Comparison of ENCODE assay signal across 12 cellular contexts in the genomic region with DNA sequence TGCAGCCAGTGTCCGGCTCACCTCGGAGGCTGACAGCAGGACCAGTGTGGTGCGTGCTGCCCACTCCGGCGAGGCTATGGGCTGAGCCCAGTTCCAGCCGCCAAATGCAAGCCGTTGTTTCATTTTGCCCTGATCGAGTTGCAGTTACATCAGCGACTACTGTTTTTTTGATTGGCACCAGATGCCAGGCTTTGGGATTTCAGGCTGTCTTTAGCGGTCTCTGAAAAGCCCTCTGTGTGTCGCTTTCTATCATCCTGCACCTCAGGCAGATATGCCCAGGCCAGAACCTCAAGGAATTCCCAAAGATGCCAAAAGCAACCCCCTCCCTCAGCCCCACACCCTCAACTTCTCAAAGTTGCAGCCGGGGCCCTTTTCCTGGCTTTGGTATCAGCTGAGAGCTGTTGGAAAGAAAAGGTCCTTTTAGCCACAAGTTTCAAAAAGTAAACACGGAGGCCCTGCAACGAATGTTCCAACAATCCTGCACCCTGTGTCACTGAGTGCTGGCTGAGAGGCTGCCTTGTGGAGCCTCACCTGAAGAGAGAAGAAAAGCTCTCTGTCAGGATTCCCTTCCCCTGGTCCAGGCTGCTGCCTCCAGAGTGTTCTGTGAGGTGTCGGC. TPM values are rescaled to one million over a fixed set of nuclear protein-coding genes. Genes with fewer than 3 reads are reported as not detected.
A peak's percentile ranks its signal among the peaks of the same experiment; 100 is the strongest.
DNase-seq lines count a peak whose midpoint lies in the region; ATAC-seq and TF ChIP-seq lines count a peak whose summit lies in the region.
"Had no signal": no experiment of that assay in that cellular context is flagged by ENCODE, and none has a peak within 500 bp of the region (broad histone marks: within the 10 kb centered on the region; RNA-seq: fewer than 3 reads in every experiment).

No MANE protein-coding gene starts in this region.

- peaks cover 7% of the 10 kb centered on the region for H3K36me3 ChIP-seq in lower lobe of right lung
- no peaks in the 10 kb centered on the region for H3K36me3 ChIP-seq in suprapubic skin

- DNase-seq in HFFc6: no peak
- DNase-seq in caudate nucleus (lab: John Stamatoyannopoulos, UW): peak in 28 of 61 donors; percentile 5 to 54 (median 26)
- no peak for DNase-seq in lower lobe of right lung
- peak in 1 of 2 donors; percentile 44 for DNase-seq in suprapubic skin (ENCODE audit: low spot score in 2 of 2)
- no peak for DNase-seq in NCI-H774 (lab: John Stamatoyannopoulos, UW)
- DNase-seq in iPS-NIHi11 (ENCODE audit: low spot score): no peak
- DNase-seq: RPMI8226; stimulated activated CD4-positive, alpha-beta T cell treated with anti-CD3 and anti-CD28 coated beads, Interleukin-12 subunit alpha, Interleukin-12 subunit beta, amount 100 ng/mL, for 4 hours; stimulated activated naive CD4-positive, alpha-beta T cell treated with Interleukin-2 at 50 U/mL for 16 hours had no signal

- H3K9me3 Mint-ChIP-seq in HFFc6: no peaks in the 10 kb centered on the region

- peaks cover 11% of the 10 kb centered on the region for H3K36me3 Mint-ChIP-seq in HFFc6 (ENCODE audit: low read depth)

- H3K4me1 ChIP-seq in lower lobe of right lung (peaks cover 9% of the 10 kb centered on the region), suprapubic skin (peaks cover 2% of the 10 kb centered on the region)

- no peaks in the 10 kb centered on the region for H3K27me3 ChIP-seq in lower lobe of right lung (ENCODE audit: low read depth)
- no peaks in the 10 kb centered on the region for H3K27me3 ChIP-seq in suprapubic skin

- intact Hi-C loops in lower lobe of right lung (cut with DNase I): no loop called here

- H3K4me1 Mint-ChIP-seq in HFFc6 (ENCODE audit: low read depth): peaks cover 9% of the 10 kb centered on the region

- H3K27me3 Mint-ChIP-seq in HFFc6 (ENCODE audit: insufficient read depth): no peaks in the 10 kb centered on the region; the same call in none of the 2 replicates

- no peak for TF ChIP-seq CTCF in HFFc6 (IDR thresholded peaks at IDR 0.05)
- no peak for TF ChIP-seq CTCF in lower lobe of right lung (IDR thresholded peaks at IDR 0.05)
- TF ChIP-seq CTCF in suprapubic skin (IDR thresholded peaks at IDR 0.05): no peak

- 58% methylated on average over 13 of the region's 15 CpGs for WGBS in suprapubic skin

- no peak for TF ChIP-seq EP300 in suprapubic skin (IDR thresholded peaks at IDR 0.05)

- ATAC-seq in lower lobe of right lung (peak; percentile 71 to 73), GM19035 (IDR thresholded peaks at IDR 0.05; ENCODE audit: unreplicated experiment) (no peak), GM18873 (IDR thresholded peaks at IDR 0.05; ENCODE audit: low FRiP score, unreplicated experiment) (no peak)
- ATAC-seq: left lobe of liver had no signal

- TF ChIP-seq POLR2A in suprapubic skin (IDR thresholded peaks at IDR 0.05): no peak

- H3K4me3 ChIP-seq in lower lobe of right lung: no peak overlapping the region
- H3K4me3 ChIP-seq in suprapubic skin: peak overlapping the region; percentile 21

- H3K9me3 ChIP-seq in lower lobe of right lung: no peaks in the 10 kb centered on the region
- H3K9me3 ChIP-seq in suprapubic skin: no peaks in the 10 kb centered on the region

- H3K27ac ChIP-seq in caudate nucleus (ENCODE audit: low read depth, low read length) (peak overlapping the region; percentile 85), lower lobe of right lung (peak overlapping the region; percentile 1), suprapubic skin (no peak overlapping the region)

- H3K4me3 Mint-ChIP-seq in HFFc6: peak overlapping the region; percentile 52; the same call in 1 of the 2 replicates

- H3K27ac Mint-ChIP-seq in HFFc6: peak overlapping the region; percentile 25

RNA-seq across cellular contexts. Expression of gene WWP2, which starts 58.9 kb away (rescaled TPM):
- total RNA-seq in HFFc6 (2021; fragmentation: NEBNext Ultra II Directional; extraction: Animal tissue kit (Norgen Biotek cat#: 25700)): 10 to 100 TPM; 24.6 to 33.9 (median 30.5) TPM
- total RNA-seq in lower lobe of right lung: 83.7 TPM
- total RNA-seq in suprapubic skin: 10 to 100 TPM; 27.1 to 48.9 (median 42.2) TPM

Comparison
In these comparisons a context has a peak if more than half of its experiments do, and no peak if none do; other contexts are left out.
1. ATAC-seq: peak in lower lobe of right lung (2 of 2); none in GM19035 (single experiment) and GM18873 (single experiment).